Comparison of ENCODE assay signal across 2 cellular contexts in the genomic region with DNA sequence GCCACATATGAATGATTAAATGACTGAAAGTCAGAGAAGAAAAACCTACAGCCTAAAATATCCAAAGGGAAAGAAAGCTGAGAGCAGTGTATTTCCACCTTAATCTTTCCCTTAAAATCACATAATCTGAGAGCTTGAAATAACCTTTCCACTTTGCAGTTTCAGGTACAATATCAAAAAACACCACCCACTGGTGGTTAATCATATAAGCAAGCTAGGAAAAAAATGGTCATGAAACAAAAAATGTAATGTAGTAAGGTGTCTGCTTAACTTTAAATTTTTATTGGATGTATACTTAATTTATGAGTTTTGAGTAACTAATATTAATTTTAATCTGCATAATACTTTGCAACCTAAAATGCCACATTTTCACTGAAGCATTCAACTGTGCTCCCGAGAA.
TF ChIP-seq lines count a peak whose summit lies in the region.

No MANE protein-coding gene starts in this region.

TF ChIP-seq in SK-N-SH, 30 proteins besides CTCF, POLR2A, EP300 and RAD21 (continued from another document):
- TF ChIP-seq, protein P1, sequence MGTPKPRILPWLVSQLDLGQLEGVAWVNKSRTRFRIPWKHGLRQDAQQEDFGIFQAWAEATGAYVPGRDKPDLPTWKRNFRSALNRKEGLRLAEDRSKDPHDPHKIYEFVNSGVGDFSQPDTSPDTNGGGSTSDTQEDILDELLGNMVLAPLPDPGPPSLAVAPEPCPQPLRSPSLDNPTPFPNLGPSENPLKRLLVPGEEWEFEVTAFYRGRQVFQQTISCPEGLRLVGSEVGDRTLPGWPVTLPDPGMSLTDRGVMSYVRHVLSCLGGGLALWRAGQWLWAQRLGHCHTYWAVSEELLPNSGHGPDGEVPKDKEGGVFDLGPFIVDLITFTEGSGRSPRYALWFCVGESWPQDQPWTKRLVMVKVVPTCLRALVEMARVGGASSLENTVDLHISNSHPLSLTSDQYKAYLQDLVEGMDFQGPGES (IDR thresholded peaks at IDR 0.05; ENCODE audit: low read depth, low read length), result no peak
- no peak for TF ChIP-seq NFIC (IDR thresholded peaks at IDR 0.05; ENCODE audit: borderline replicate concordance)
- TF ChIP-seq, protein P2, sequence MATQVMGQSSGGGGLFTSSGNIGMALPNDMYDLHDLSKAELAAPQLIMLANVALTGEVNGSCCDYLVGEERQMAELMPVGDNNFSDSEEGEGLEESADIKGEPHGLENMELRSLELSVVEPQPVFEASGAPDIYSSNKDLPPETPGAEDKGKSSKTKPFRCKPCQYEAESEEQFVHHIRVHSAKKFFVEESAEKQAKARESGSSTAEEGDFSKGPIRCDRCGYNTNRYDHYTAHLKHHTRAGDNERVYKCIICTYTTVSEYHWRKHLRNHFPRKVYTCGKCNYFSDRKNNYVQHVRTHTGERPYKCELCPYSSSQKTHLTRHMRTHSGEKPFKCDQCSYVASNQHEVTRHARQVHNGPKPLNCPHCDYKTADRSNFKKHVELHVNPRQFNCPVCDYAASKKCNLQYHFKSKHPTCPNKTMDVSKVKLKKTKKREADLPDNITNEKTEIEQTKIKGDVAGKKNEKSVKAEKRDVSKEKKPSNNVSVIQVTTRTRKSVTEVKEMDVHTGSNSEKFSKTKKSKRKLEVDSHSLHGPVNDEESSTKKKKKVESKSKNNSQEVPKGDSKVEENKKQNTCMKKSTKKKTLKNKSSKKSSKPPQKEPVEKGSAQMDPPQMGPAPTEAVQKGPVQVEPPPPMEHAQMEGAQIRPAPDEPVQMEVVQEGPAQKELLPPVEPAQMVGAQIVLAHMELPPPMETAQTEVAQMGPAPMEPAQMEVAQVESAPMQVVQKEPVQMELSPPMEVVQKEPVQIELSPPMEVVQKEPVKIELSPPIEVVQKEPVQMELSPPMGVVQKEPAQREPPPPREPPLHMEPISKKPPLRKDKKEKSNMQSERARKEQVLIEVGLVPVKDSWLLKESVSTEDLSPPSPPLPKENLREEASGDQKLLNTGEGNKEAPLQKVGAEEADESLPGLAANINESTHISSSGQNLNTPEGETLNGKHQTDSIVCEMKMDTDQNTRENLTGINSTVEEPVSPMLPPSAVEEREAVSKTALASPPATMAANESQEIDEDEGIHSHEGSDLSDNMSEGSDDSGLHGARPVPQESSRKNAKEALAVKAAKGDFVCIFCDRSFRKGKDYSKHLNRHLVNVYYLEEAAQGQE (IDR thresholded peaks at IDR 0.05; ENCODE audit: low read depth, low read length), result no peak
- no peak for TF ChIP-seq TCF12 (IDR thresholded peaks at IDR 0.05)
- TF ChIP-seq, protein P3, sequence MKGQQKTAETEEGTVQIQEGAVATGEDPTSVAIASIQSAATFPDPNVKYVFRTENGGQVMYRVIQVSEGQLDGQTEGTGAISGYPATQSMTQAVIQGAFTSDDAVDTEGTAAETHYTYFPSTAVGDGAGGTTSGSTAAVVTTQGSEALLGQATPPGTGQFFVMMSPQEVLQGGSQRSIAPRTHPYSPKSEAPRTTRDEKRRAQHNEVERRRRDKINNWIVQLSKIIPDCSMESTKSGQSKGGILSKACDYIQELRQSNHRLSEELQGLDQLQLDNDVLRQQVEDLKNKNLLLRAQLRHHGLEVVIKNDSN (IDR thresholded peaks at IDR 0.05; ENCODE audit: borderline replicate concordance, low read depth), result no peak
- no peak for TF ChIP-seq MXI1 (IDR thresholded peaks at IDR 0.05; ENCODE audit: low read depth, low read length)
- TF ChIP-seq ELF1 (IDR thresholded peaks at IDR 0.05), result no peak

TF ChIP-seq in SK-N-SH treated with all-trans-retinoic acid at 6 μM for 48 hours, 23 proteins besides CTCF, POLR2A, EP300 and RAD21 (continued from another document):
- TF ChIP-seq, protein P4, sequence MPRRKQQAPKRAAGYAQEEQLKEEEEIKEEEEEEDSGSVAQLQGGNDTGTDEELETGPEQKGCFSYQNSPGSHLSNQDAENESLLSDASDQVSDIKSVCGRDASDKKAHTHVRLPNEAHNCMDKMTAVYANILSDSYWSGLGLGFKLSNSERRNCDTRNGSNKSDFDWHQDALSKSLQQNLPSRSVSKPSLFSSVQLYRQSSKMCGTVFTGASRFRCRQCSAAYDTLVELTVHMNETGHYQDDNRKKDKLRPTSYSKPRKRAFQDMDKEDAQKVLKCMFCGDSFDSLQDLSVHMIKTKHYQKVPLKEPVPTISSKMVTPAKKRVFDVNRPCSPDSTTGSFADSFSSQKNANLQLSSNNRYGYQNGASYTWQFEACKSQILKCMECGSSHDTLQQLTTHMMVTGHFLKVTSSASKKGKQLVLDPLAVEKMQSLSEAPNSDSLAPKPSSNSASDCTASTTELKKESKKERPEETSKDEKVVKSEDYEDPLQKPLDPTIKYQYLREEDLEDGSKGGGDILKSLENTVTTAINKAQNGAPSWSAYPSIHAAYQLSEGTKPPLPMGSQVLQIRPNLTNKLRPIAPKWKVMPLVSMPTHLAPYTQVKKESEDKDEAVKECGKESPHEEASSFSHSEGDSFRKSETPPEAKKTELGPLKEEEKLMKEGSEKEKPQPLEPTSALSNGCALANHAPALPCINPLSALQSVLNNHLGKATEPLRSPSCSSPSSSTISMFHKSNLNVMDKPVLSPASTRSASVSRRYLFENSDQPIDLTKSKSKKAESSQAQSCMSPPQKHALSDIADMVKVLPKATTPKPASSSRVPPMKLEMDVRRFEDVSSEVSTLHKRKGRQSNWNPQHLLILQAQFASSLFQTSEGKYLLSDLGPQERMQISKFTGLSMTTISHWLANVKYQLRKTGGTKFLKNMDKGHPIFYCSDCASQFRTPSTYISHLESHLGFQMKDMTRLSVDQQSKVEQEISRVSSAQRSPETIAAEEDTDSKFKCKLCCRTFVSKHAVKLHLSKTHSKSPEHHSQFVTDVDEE (CRISPR knock-in tag; IDR thresholded peaks at IDR 0.05), result no peak
- no peak for TF ChIP-seq TOX (CRISPR knock-in tag; IDR thresholded peaks at IDR 0.05; ENCODE audit: borderline replicate concordance)
TF ChIP-seq in SK-N-SH treated with all-trans-retinoic acid at 6 μM for 48 hours: peak in this region for 0.
